Comparison of ENCODE assay signal across 8 cellular contexts in the genomic region with DNA sequence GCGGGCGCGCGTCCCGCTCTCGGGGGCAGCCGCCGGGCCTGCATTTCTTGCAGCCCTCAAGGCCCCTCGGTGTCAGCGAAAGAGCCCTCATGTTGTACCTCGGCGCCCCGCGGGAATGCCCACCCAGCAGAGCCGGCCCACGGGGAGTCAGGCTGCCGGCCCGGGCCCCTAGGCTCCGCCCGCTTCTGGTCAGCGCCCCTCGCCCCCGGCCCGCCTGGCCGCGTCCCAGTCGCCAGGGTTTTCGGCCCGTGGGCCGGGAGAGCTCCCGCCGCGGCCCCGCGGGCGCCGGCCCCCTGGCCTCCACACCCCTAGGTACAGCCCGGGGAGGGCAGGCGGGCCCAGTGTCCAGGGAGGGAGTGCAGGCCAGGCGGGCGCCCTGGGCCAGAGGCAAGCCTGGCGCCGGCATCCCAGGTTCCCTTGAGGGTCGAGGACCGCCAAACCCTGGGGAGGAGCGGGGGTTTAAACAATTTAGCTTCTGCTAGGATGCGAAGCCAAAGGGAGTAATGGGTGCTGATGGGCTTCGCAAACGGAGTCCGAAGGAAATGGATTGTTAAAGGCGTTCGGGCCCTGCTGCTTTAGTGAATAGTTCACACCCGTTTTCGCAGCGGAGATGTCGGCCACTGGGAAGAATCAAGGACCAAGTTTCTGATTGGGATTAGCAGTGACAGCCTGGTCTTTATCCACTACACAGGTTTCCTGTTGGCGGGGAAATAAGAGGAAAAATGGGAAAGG. TPM values are rescaled to one million over a fixed set of nuclear protein-coding genes. Genes with fewer than 3 reads are reported as not detected.
DNase-seq lines count a peak whose midpoint lies in the region; ATAC-seq and TF ChIP-seq lines count a peak whose summit lies in the region.

No MANE protein-coding gene starts in this region.

- CTCF ChIA-PET in mammary epithelial cell (lab: Charles Lee; ENCODE audit: low non-redundant PET) = no interaction called here

- H3K27me3 ChIP-seq in mammary epithelial cell (ENCODE audit: insufficient read depth, low read length) (peaks cover 49% of the 10 kb centered on the region), lung (ENCODE audit: control insufficient read depth, insufficient read depth) (no peaks in the 10 kb centered on the region), tibial artery (peaks cover 4 to 54% of the 10 kb centered on the region in 2 donors)

- H3K4me3 ChIP-seq in mammary epithelial cell (replicated peaks in 1 of 3; ENCODE audit: insufficient read depth in 1 of 3, low read depth in 2 of 3, low read length in 3 of 3) = peak overlapping the region in 1 of 3 experiments; percentile 16
- no peak overlapping the region for H3K4me3 ChIP-seq in lung
- H3K4me3 ChIP-seq in tibial artery = peak overlapping the region; percentile 40 to 62

- no peak overlapping the region for H3K27ac ChIP-seq in mammary epithelial cell (ENCODE audit: insufficient read depth, low read depth, low read length)
- H3K27ac ChIP-seq in lung (ENCODE audit: low read depth in 1 of 2, low read length in 1 of 2) = peak overlapping the region in 1 of 2 donors; percentile 24
- no peak overlapping the region for H3K27ac ChIP-seq in tibial artery

- no peak for TF ChIP-seq CTCF in mammary epithelial cell (conservative IDR thresholded peaks at IDR 0.05 in 1 of 2, IDR thresholded peaks at IDR 0.05 in 1 of 2; ENCODE audit: extremely low read depth in 1 of 2, insufficient read depth in 1 of 2, low read depth in 1 of 2, low read length in 2 of 2)
- TF ChIP-seq CTCF in lung (IDR thresholded peaks at IDR 0.05; ENCODE audit: control extremely low read depth, extremely low read depth) = no peak
- no peak for TF ChIP-seq CTCF in tibial artery (IDR thresholded peaks at IDR 0.05)

- DNase-seq in activated T-cell treated with anti-CD3 and anti-CD28 coated beads, Interleukin-2, amount 50 U/mL, for 4 hours = no peak
- DNase-seq in activated T-cell treated with anti-CD3 and anti-CD28 coated beads, Interleukin-2, amount 50 U/mL, for 1 hour = no peak
- DNase-seq in mammary epithelial cell = no peak
- no peak for DNase-seq in lung (ENCODE audit: low spot score)
- no peak for DNase-seq in tibial artery
- DNase-seq in stimulated activated naive CD4-positive, alpha-beta T cell treated with Interleukin-2 at 50 U/mL for 16 hours (lab: John Stamatoyannopoulos, UW) = no peak
- DNase-seq in dedifferentiated amniotic fluid mesenchymal stem cell (ENCODE audit: extremely low spot score) = no peak
- no peak for DNase-seq in NCI-H82 treated with DMSO at 0.1 percent for 48 hours (lab: John Stamatoyannopoulos, UW; ENCODE audit: unreplicated experiment)

- no peak overlapping the region for H3K9ac ChIP-seq in mammary epithelial cell (ENCODE audit: insufficient read depth, low read length)

- peak overlapping the region; percentile 39 for H2AFZ ChIP-seq in mammary epithelial cell (ENCODE audit: low read depth, low read length)

- peaks cover 50% of the 10 kb centered on the region for H3K4me1 Mint-ChIP-seq in activated T-cell treated with anti-CD3 and anti-CD28 coated beads, Interleukin-2, amount 50 U/mL, for 4 hours (ENCODE audit: low read depth)

- no peaks in the 10 kb centered on the region for H3K36me3 ChIP-seq in mammary epithelial cell (ENCODE audit: insufficient read depth, low read length)
- H3K36me3 ChIP-seq in lung (ENCODE audit: control insufficient read depth in 2 of 2, insufficient read depth in 2 of 2, low read length in 2 of 2) = no peaks in the 10 kb centered on the region
- no peaks in the 10 kb centered on the region for H3K36me3 ChIP-seq in tibial artery

- intact Hi-C loops in mammary epithelial cell (cut with micrococcal nuclease) = no loop called here
- intact Hi-C loops in tibial artery (cut with DNase I; ENCODE audit: low total_unique reads) = no loop called here

- 53% methylated on average over 21 of the region's 57 CpGs for WGBS in mammary epithelial cell (ENCODE audit: low coverage, missing lambda C conversion rate)
- WGBS in lung, 2 donors = 16 to 17% methylated on average over 55 to 57 of the region's 57 CpGs

- H3K4me1 ChIP-seq in mammary epithelial cell (ENCODE audit: insufficient read depth, low read length) (peaks cover 9% of the 10 kb centered on the region), lung (ENCODE audit: control insufficient read depth in 2 of 2, insufficient read depth in 2 of 2, low read length in 2 of 2) (peaks cover 5 to 14% of the 10 kb centered on the region in 2 donors), tibial artery (peaks cover 0 to 18% (median 14%) of the 10 kb centered on the region in 4 donors)

- H3K4me3 Mint-ChIP-seq in activated T-cell treated with anti-CD3 and anti-CD28 coated beads, Interleukin-2, amount 50 U/mL, for 4 hours = peak overlapping the region; percentile 72

- H3K27me3 Mint-ChIP-seq in activated T-cell treated with anti-CD3 and anti-CD28 coated beads, Interleukin-2, amount 50 U/mL, for 4 hours (ENCODE audit: low read depth) = no peaks in the 10 kb centered on the region

- peaks cover 3% of the 10 kb centered on the region for H3K36me3 Mint-ChIP-seq in activated T-cell treated with anti-CD3 and anti-CD28 coated beads, Interleukin-2, amount 50 U/mL, for 4 hours (ENCODE audit: insufficient read depth)

- ATAC-seq in activated T-cell treated with anti-CD3 and anti-CD28 coated beads, Interleukin-2, amount 50 U/mL, for 4 hours = no peak
- ATAC-seq in lung (ENCODE audit: insufficient read depth, low FRiP score) = peak; percentile 6

- in situ Hi-C loops in mammary epithelial cell (cut with MboI; ENCODE audit: low sequenced_read_pairs in 2 of 2) = no loop called here

- H4K20me1 ChIP-seq in mammary epithelial cell (ENCODE audit: insufficient read depth, low read length) = no peaks in the 10 kb centered on the region

- H3K9me3 Mint-ChIP-seq in activated T-cell treated with anti-CD3 and anti-CD28 coated beads, Interleukin-2, amount 50 U/mL, for 4 hours = no peaks in the 10 kb centered on the region

- dilution Hi-C loops in mammary epithelial cell (cut with HindIII; ENCODE audit: low sequenced_read_pairs) = no loop called here

- BruUV-seq in mammary epithelial cell (replicated peaks; lab: Mats Ljungman, UMichigan) = no TSS peak

- no peaks in the 10 kb centered on the region for H3K79me2 ChIP-seq in mammary epithelial cell (ENCODE audit: insufficient read depth, low read length)

- H3K9me3 ChIP-seq in mammary epithelial cell (replicated peaks; ENCODE audit: insufficient read depth, low read length) (peaks cover 4% of the 10 kb centered on the region), lung (ENCODE audit: control insufficient read depth in 2 of 2, insufficient read depth in 1 of 2, low read length in 1 of 2) (peaks cover 0 to 8% of the 10 kb centered on the region in 2 donors), tibial artery (peaks cover 0 to 5% (median 0%) of the 10 kb centered on the region in 3 donors)

- peak overlapping the region; percentile 71 for H3K4me2 ChIP-seq in mammary epithelial cell (ENCODE audit: insufficient read depth, low read depth, low read length)

RNA-seq across cellular contexts. Expression of a gene that starts 0.5 kb away (rescaled TPM):
- total RNA-seq in activated T-cell treated with anti-CD3 and anti-CD28 coated beads, Interleukin-2, amount 50 U/mL, for 4 hours = 10 to 100 TPM; 23.8 to 32.3 (median 27.4) TPM
- total RNA-seq in mammary epithelial cell = not detected
- polyA plus RNA-seq in mammary epithelial cell = not detected
- not detected for polyA minus RNA-seq in mammary epithelial cell
- total RNA-seq in lung = 10 to 100 TPM in 1 of 2 donors, 1 to 10 TPM in 1; 5.4 to 10.2 TPM
- polyA plus RNA-seq in lung = 1 to 10 TPM in 1 of 2 donors, under 1 TPM in 1; 0.75 to 2.5 TPM

Comparison
In these comparisons a context has a peak if more than half of its experiments do, and no peak if none do; other contexts are left out.
1. RNA of a gene that starts 0.5 kb away (total RNA-seq): 23.8 to 32.3 TPM in activated T-cell treated with anti-CD3 and anti-CD28 coated beads, Interleukin-2, amount 50 U/mL, for 4 hours and 5.4 to 10.2 TPM in lung; not detected in mammary epithelial cell; every median in the first group is over 4 times any median in the second.